ENCODE assay signal across 1 cellular context in genomic region chr21:15050588-15051377, GRCh38.
TF ChIP-seq lines count a peak whose summit lies in the region.

No MANE protein-coding gene starts in this region.

TF ChIP-seq in K562, 482 proteins besides CTCF, POLR2A, EP300 and RAD21:
- TF ChIP-seq MAX (CRISPR knock-in tag; IDR thresholded peaks at IDR 0.05) = no peak
- TF ChIP-seq, protein P1, sequence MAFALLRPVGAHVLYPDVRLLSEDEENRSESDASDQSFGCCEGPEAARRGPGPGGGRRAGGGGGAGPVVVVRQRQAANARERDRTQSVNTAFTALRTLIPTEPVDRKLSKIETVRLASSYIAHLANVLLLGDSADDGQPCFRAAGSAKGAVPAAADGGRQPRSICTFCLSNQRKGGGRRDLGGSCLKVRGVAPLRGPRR (CRISPR knock-in tag; IDR thresholded peaks at IDR 0.05) = no peak
- TF ChIP-seq CREM (IDR thresholded peaks at IDR 0.05; ENCODE audit: low read depth) = no peak
